19 cellular contexts compared by ENCODE assay signal in genomic region chr22:46471901-46472721, GRCh38.
DNase-seq lines count a peak whose midpoint lies in the region; ATAC-seq, FAIRE-seq and TF ChIP-seq lines count a peak whose summit lies in the region.
"Had no signal": no experiment of that assay in that cellular context is flagged by ENCODE, and none has a peak within 500 bp of the region (broad histone marks: within the 10 kb centered on the region; RNA-seq: fewer than 3 reads in every experiment).

No MANE protein-coding gene starts in this region.

- no peaks in the 10 kb centered on the region for H3K79me2 ChIP-seq in hepatocyte

- DNase-seq in left cardiac atrium (peak; percentile 43), right atrium auricular region (ENCODE audit: low spot score) (no peak), SW480 (ENCODE audit: low spot score) (peak; percentile 80), hepatocyte (ENCODE audit: low spot score) (peak; percentile 37), urothelium cell line (ENCODE audit: low spot score) (peak; percentile 91), ureter (ENCODE audit: low spot score) (no peak), D721Med (ENCODE audit: insufficient read length, low spot score) (no peak)
- DNase-seq: activated CD4-positive, alpha-beta T cell treated with anti-CD3 and anti-CD28 coated beads for 4 hours; activated CD8-positive, alpha-beta memory T cell treated with anti-CD3 and anti-CD28 coated beads, Interleukin-2, amount 50 U/mL, for 4 hours; C1 segment of cervical spinal cord; natural killer cell; NCI-H1930; NCI-H510A; stimulated activated naive CD4-positive, alpha-beta T cell treated with Interleukin-2 at 50 U/mL for 16 hours had no signal

- H2AFZ ChIP-seq in hepatocyte = no peak overlapping the region

- H3K9me3 ChIP-seq in right atrium auricular region = no peaks in the 10 kb centered on the region
- H3K9me3 ChIP-seq in hepatocyte (ENCODE audit: low read depth) = no peaks in the 10 kb centered on the region

- TF ChIP-seq CTCF in right atrium auricular region (IDR thresholded peaks at IDR 0.05) (no peak), hepatocyte (IDR thresholded peaks at IDR 0.05; ENCODE audit: poor library complexity) (no peak), D721Med (IDR thresholded peaks at IDR 0.05; ENCODE audit: insufficient read depth, missing control alignments) (no peak)

- no peaks in the 10 kb centered on the region for H4K20me1 ChIP-seq in hepatocyte (ENCODE audit: insufficient read depth, poor library complexity, severe bottlenecking)

- no peaks in the 10 kb centered on the region for H3K9me2 ChIP-seq in hepatocyte (replicated peaks; ENCODE audit: insufficient read depth)

- 83% methylated on average over 32 of the region's 33 CpGs for WGBS in hepatocyte (ENCODE audit: low lambda C conversion rate, missing lambda C conversion rate)

- no peaks in the 10 kb centered on the region for H3K27me3 ChIP-seq in right atrium auricular region
- no peaks in the 10 kb centered on the region for H3K27me3 ChIP-seq in hepatocyte

- no peak overlapping the region for H3K27ac ChIP-seq in right atrium auricular region
- no peak overlapping the region for H3K27ac ChIP-seq in hepatocyte
- H3K27ac ChIP-seq: tibial nerve had no signal

- intact Hi-C loops in left cardiac atrium (cut with DNase I) = no loop called here

- H3K4me3 ChIP-seq in right atrium auricular region (no peak overlapping the region), hepatocyte (no peak overlapping the region)
- H3K4me3 ChIP-seq: tibial nerve had no signal

- no peaks in the 10 kb centered on the region for H3K4me1 ChIP-seq in right atrium auricular region
- H3K4me1 ChIP-seq in hepatocyte (ENCODE audit: insufficient read depth) = no peaks in the 10 kb centered on the region
- H3K4me1 ChIP-seq: tibial nerve had no signal

- H3K4me2 ChIP-seq in hepatocyte = no peak overlapping the region

- H3K36me3 ChIP-seq in right atrium auricular region (no peaks in the 10 kb centered on the region), hepatocyte (replicated peaks; ENCODE audit: insufficient read depth, low read depth) (no peaks in the 10 kb centered on the region)
- H3K36me3 ChIP-seq: tibial nerve had no signal

- peak; percentile 53 to 82 for ATAC-seq in left cardiac atrium
- ATAC-seq in GM18870 (IDR thresholded peaks at IDR 0.05; ENCODE audit: unreplicated experiment) = no peak
- ATAC-seq: natural killer cell, Right ventricle myocardium inferior had no signal

- peak; percentile 96 for FAIRE-seq in urothelium cell line (lab: Jason Lieb, UNC)
- FAIRE-seq in D721Med (lab: Jason Lieb, UNC) = no peak
- FAIRE-seq: A204.1, GM19239 had no signal

Comparison
In these comparisons a context has a peak if more than half of its experiments do, and no peak if none do; other contexts are left out.
1. DNase-seq: peak in left cardiac atrium (single experiment), SW480 (single experiment), hepatocyte (single experiment) and urothelium cell line (single experiment); none in right atrium auricular region (single experiment), ureter (single experiment) and D721Med (single experiment).